ENCODE assay signal across 8 cellular contexts in the genomic region with DNA sequence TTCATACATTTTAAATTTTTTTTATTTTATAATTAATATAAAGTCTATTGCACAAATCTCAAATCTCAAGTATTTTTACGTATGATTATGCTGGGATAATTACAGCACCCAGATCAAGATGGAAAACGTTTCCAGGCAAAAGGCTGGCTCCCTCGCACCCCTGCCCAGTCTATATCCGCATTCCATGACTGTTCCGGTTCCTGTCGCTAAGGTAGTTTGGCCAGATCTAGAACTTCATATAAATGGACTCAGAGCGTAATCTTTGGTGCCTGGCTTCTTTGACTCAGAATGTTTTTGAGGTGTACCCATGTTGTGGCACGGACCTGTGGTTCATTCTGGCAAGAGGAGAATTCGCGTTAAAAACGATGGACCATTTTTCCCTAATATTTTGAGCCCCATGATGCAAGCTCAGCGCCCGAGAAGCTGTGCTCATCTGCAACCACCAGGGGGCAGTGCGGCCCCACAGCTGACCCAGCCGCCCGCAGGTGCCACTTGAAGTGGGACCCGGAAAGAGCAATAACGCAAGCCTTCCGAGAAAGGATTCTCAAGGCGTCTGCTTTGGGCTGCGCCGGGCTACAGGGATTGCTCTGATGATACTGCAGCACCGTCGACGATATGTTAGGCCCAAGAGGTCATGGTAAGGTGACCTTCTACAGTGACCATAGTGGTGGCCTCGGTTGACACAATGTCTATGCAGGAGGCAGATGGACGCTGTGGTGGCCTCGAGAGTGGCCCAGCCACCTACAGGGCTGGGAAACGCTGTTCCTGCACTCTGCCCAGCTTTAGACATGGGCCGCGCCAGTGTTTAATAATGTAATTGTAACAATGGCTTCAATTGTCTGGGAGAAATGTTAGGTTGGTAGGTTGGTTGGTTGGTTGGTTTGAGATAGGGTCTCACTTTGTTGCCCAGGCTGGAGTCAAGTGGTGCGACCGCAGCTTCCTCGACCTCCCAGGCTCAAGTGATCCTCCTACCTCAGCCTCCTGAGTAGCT.
DNase-seq lines count a peak whose midpoint lies in the region; ATAC-seq and TF ChIP-seq lines count a peak whose summit lies in the region.

No MANE protein-coding gene starts in this region.

- H3K4me3 ChIP-seq in neutrophil (ENCODE audit: low read depth in 1 of 2, low read length in 1 of 2), result no peak overlapping the region

- peaks cover 4% of the 10 kb centered on the region for H3K27me3 ChIP-seq in neutrophil

- no peaks in the 10 kb centered on the region for H3K9me3 ChIP-seq in neutrophil

- no peak for ATAC-seq in GM19324 (IDR thresholded peaks at IDR 0.05; ENCODE audit: low FRiP score, unreplicated experiment)

- peak; percentile 62 for DNase-seq in EH (ENCODE audit: low read depth)
- DNase-seq in HuH-7 (ENCODE audit: low spot score), result peak; percentile 77
- DNase-seq in RPMI7951 (ENCODE audit: low read depth), result peak; percentile 72
- DNase-seq in activated T-helper 1 cell treated with anti-CD3 and anti-CD28 coated beads, Interleukin-2, amount 50 U/mL, for 16 hours (ENCODE audit: low read depth in 1 of 2, low spot score in 1 of 2), result peak; percentile 39 to 54
- peak; percentile 39 for DNase-seq in fibroblast of the conjunctiva (ENCODE audit: low read depth)

- H3K27ac ChIP-seq in neutrophil, result no peak overlapping the region

- H3K36me3 ChIP-seq in neutrophil, result no peaks in the 10 kb centered on the region

- TF ChIP-seq CTCF in neutrophil (IDR thresholded peaks at IDR 0.05) (peak; percentile 86), subcutaneous adipose tissue (IDR thresholded peaks at IDR 0.05; ENCODE audit: low read depth) (peak; percentile 90)

- peaks cover 0 to 4% of the 10 kb centered on the region in 2 experiments for H3K4me1 ChIP-seq in neutrophil (ENCODE audit: control insufficient read depth in 1 of 2, insufficient read depth in 1 of 2, low read depth in 1 of 2, low read length in 1 of 2)
